In genomic region chr7:130990178-130990832, GRCh38 we compare ENCODE assay signal across 11 cellular contexts.
A peak's percentile ranks its signal among the peaks of the same experiment; 100 is the strongest.
DNase-seq lines count a peak whose midpoint lies in the region; ATAC-seq, FAIRE-seq and TF ChIP-seq lines count a peak whose summit lies in the region.
"Had no signal": no experiment of that assay in that cellular context is flagged by ENCODE, and none has a peak within 500 bp of the region (broad histone marks: within the 10 kb centered on the region; RNA-seq: fewer than 3 reads in every experiment).

No MANE protein-coding gene starts in this region.

- H3K9ac ChIP-seq in PC-3 (ENCODE audit: low read length) (no peak overlapping the region), keratinocyte (ENCODE audit: control insufficient read depth, extremely low read depth, insufficient read depth, low read length) (peak overlapping the region; percentile 44)

- H3K4me3 ChIP-seq in PC-3 (ENCODE audit: low read length) (no peak overlapping the region), keratinocyte (ENCODE audit: control insufficient read depth in 2 of 3, extremely low read depth in 1 of 3, insufficient read depth in 2 of 3, low read depth in 1 of 3, low read length in 3 of 3) (peak overlapping the region in 1 of 3 experiments; percentile 5)
- H3K4me3 ChIP-seq: pancreas, thoracic aorta had no signal

- BruUV-seq in PC-3 (replicated peaks; lab: Mats Ljungman, UMichigan): no TSS peak

- peaks cover 7% of the 10 kb centered on the region for H3K4me1 ChIP-seq in PC-3 (ENCODE audit: insufficient read depth, low read length)
- H3K4me1 ChIP-seq in keratinocyte (ENCODE audit: control insufficient read depth, extremely low read depth, insufficient read depth, low read length): peaks cover 57% of the 10 kb centered on the region

- H3K9me2 ChIP-seq in PC-3 (replicated peaks; ENCODE audit: low read length): no peaks in the 10 kb centered on the region

- DNase-seq in PC-3 (no peak), keratinocyte (ENCODE audit: low read depth, low spot score) (no peak), NCI-H510A (lab: John Stamatoyannopoulos, UW) (no peak)
- no peak for DNase-seq in stimulated activated naive CD8-positive, alpha-beta T cell treated with anti-CD3 and anti-CD28 coated beads, Interleukin-15, Interleukin-2, amounts not matched to agents 100 U/mL and 50 U/mL, for 24 hours
- DNase-seq: kidney, NCI-H526 treated with DMSO at 0.1 percent for 48 hours, pancreas had no signal

- intact Hi-C loops in PC-3 (cut with micrococcal nuclease): no loop called here

- no peaks in the 10 kb centered on the region for H3K9me3 ChIP-seq in PC-3 (ENCODE audit: low read length)
- H3K9me3 ChIP-seq in keratinocyte (ENCODE audit: control insufficient read depth, low read depth, low read length): no peaks in the 10 kb centered on the region
- H3K9me3 ChIP-seq: pancreas, thoracic aorta had no signal

- H3K79me2 ChIP-seq in PC-3 (ENCODE audit: low read length) (peaks cover 13% of the 10 kb centered on the region), keratinocyte (ENCODE audit: control insufficient read depth, insufficient read depth, low read length) (peaks cover 4% of the 10 kb centered on the region)

- H3K4me2 ChIP-seq in PC-3 (ENCODE audit: low read length) (no peak overlapping the region), keratinocyte (ENCODE audit: control insufficient read depth, extremely low read depth, insufficient read depth, low read depth, low read length) (peak overlapping the region; percentile 9)

- no peaks in the 10 kb centered on the region for H4K20me1 ChIP-seq in PC-3 (ENCODE audit: low read length)
- H4K20me1 ChIP-seq in keratinocyte (ENCODE audit: control insufficient read depth, extremely low read depth, insufficient read depth, low read length): no peaks in the 10 kb centered on the region

- no peak for TF ChIP-seq CTCF in PC-3 (conservative IDR thresholded peaks at IDR 0.05; ENCODE audit: low read depth, low read length)
- no peak for TF ChIP-seq CTCF in keratinocyte (optimal IDR thresholded peaks at IDR 0.05 in 1 of 3, IDR thresholded peaks at IDR 0.05 in 1 of 3, conservative IDR thresholded peaks at IDR 0.05 in 1 of 3; ENCODE audit: extremely low read depth in 1 of 3, insufficient read depth in 2 of 3, low read length in 3 of 3)

- peaks cover 74% of the 10 kb centered on the region for H3K4me1 Mint-ChIP-seq in activated T-helper 17 cell treated with anti-CD3 and anti-CD28 coated beads, Interleukin-2, amount 50 U/mL, for 72 hours

- no peaks in the 10 kb centered on the region for H3F3A ChIP-seq in PC-3 (ENCODE audit: low read length, unreplicated experiment)

- H3K27me3 ChIP-seq in PC-3 (ENCODE audit: low read length): no peaks in the 10 kb centered on the region
- H3K27me3 ChIP-seq in keratinocyte (ENCODE audit: control insufficient read depth, extremely low read depth, insufficient read depth, low read length): no peaks in the 10 kb centered on the region
- H3K27me3 ChIP-seq: pancreas had no signal

- no peaks in the 10 kb centered on the region for H3K9me3 Mint-ChIP-seq in activated T-helper 17 cell treated with anti-CD3 and anti-CD28 coated beads, Interleukin-2, amount 50 U/mL, for 72 hours

- FAIRE-seq in keratinocyte (lab: Jason Lieb, UNC): peak; percentile 49
- FAIRE-seq: kidney, pancreas had no signal

- POLR2A ChIA-PET in PC-3 (lab: Charles Lee; ENCODE audit: unreplicated experiment): no interaction called here

- no peak overlapping the region for H3K27ac ChIP-seq in PC-3 (ENCODE audit: low read length)
- H3K27ac ChIP-seq in keratinocyte (ENCODE audit: control insufficient read depth, insufficient read depth, low read length): peak overlapping the region; percentile 24
- H3K27ac ChIP-seq: pancreas had no signal

- peaks cover 47% of the 10 kb centered on the region for H3K36me3 Mint-ChIP-seq in activated T-helper 17 cell treated with anti-CD3 and anti-CD28 coated beads, Interleukin-2, amount 50 U/mL, for 72 hours (ENCODE audit: low read depth)

- H3K4me3 Mint-ChIP-seq in activated T-helper 17 cell treated with anti-CD3 and anti-CD28 coated beads, Interleukin-2, amount 50 U/mL, for 72 hours: no peak overlapping the region

- no peaks in the 10 kb centered on the region for H3K9me1 ChIP-seq in keratinocyte (ENCODE audit: control insufficient read depth, extremely low read depth, insufficient read depth, low read length)

- CTCF ChIA-PET in PC-3 (lab: Charles Lee): no interaction called here

- H2AFZ ChIP-seq in PC-3 (ENCODE audit: low read length) (no peak overlapping the region), keratinocyte (ENCODE audit: control insufficient read depth, low read length) (no peak overlapping the region)

- ATAC-seq in PC-3 (peak; percentile 53), HG03354 (IDR thresholded peaks at IDR 0.05; ENCODE audit: poor library complexity, severe bottlenecking, unreplicated experiment) (no peak), HG03571 (IDR thresholded peaks at IDR 0.05; ENCODE audit: unreplicated experiment) (no peak)
- ATAC-seq in activated T-helper 17 cell treated with anti-CD3 and anti-CD28 coated beads, Interleukin-2, amount 50 U/mL, for 72 hours (replicated peaks): peak; percentile 35
- peak; percentile 24 for ATAC-seq in stimulated activated naive CD8-positive, alpha-beta T cell treated with anti-CD3 and anti-CD28 coated beads, Interleukin-15, Interleukin-2, amounts not matched to agents 100 U/mL and 50 U/mL, for 24 hours
- ATAC-seq: pancreas had no signal

- dilution Hi-C loops in keratinocyte (cut with MboI; ENCODE audit: extremely low pct_ligation_motif_present, low sequenced_read_pairs): no loop called here

- no peaks in the 10 kb centered on the region for H3K27me3 Mint-ChIP-seq in activated T-helper 17 cell treated with anti-CD3 and anti-CD28 coated beads, Interleukin-2, amount 50 U/mL, for 72 hours

- H3K36me3 ChIP-seq in PC-3 (ENCODE audit: low read depth, low read length) (no peaks in the 10 kb centered on the region), keratinocyte (ENCODE audit: control insufficient read depth in 2 of 2, extremely low read depth in 1 of 2, insufficient read depth in 2 of 2, low read length in 2 of 2) (no peaks in the 10 kb centered on the region)
- H3K36me3 ChIP-seq: pancreas had no signal

- no peak overlapping the region for H3K27ac Mint-ChIP-seq in activated T-helper 17 cell treated with anti-CD3 and anti-CD28 coated beads, Interleukin-2, amount 50 U/mL, for 72 hours

Comparison
In these comparisons a context has a peak if more than half of its experiments do, and no peak if none do; other contexts are left out.
1. ATAC-seq: peak in PC-3 (single experiment), activated T-helper 17 cell treated with anti-CD3 and anti-CD28 coated beads, Interleukin-2, amount 50 U/mL, for 72 hours (single experiment) and stimulated activated naive CD8-positive, alpha-beta T cell treated with anti-CD3 and anti-CD28 coated beads, Interleukin-15, Interleukin-2, amounts not matched to agents 100 U/mL and 50 U/mL, for 24 hours (single experiment); none in HG03354 (single experiment) and HG03571 (single experiment).